8 cellular contexts compared by ENCODE assay signal in genomic region chr12:14365294-14366210, GRCh38. TPM values are rescaled to one million over a fixed set of nuclear protein-coding genes. Genes with fewer than 3 reads are reported as not detected.
DNase-seq lines count a peak whose midpoint lies in the region; ATAC-seq and TF ChIP-seq lines count a peak whose summit lies in the region.

Gene ATF7IP (plus strand): TSS chr12:14365682. CDS start chr12:14423916, 58,234 bp downstream.

- H3K36me3 ChIP-seq in RWPE2 (ENCODE audit: low read depth), result no peaks in the 10 kb centered on the region

- H3K4me3 ChIP-seq in RWPE2 (ENCODE audit: severe bottlenecking) (peak within 1 kb of the TSS; percentile 63), fibroblast of the aortic adventitia (ENCODE audit: low read depth, low read length) (peak within 1 kb of the TSS; percentile 83)

- peaks cover 11% of the 10 kb centered on the region for H3K9me3 Mint-ChIP-seq in nephron
- H3K9me3 Mint-ChIP-seq in stimulated activated naive CD8-positive, alpha-beta T cell treated with anti-CD3 and anti-CD28 coated beads, Interleukin-15, Interleukin-2, amounts not matched to agents 100 ng/mL and 50 ng/mL, for 24 hours, result peaks cover 4% of the 10 kb centered on the region

- DNase-seq in Daoy (ENCODE audit: low read depth) (peak; percentile 95), Kasumi-1 (lab: John Stamatoyannopoulos, UW) (peak; percentile 90), RWPE2 (ENCODE audit: low spot score) (peak; percentile 76), fibroblast of the aortic adventitia (ENCODE audit: low read depth) (peak; percentile 97)
- peak; percentile 98 for DNase-seq in activated effector memory CD4-positive, alpha-beta T cell treated with anti-CD3 and anti-CD28 coated beads, Interleukin-2, amount 50 U/mL, for 16 hours

- peaks cover 7% of the 10 kb centered on the region for H3K4me1 ChIP-seq in RWPE2 (ENCODE audit: insufficient read depth, poor library complexity, severe bottlenecking)

- H3K9me3 ChIP-seq in RWPE2 (ENCODE audit: severe bottlenecking), result no peaks in the 10 kb centered on the region

- H3K27me3 ChIP-seq in RWPE2 (ENCODE audit: insufficient read depth, poor library complexity, severe bottlenecking), result no peaks in the 10 kb centered on the region

- H3K4me1 Mint-ChIP-seq in nephron, result peaks cover 13% of the 10 kb centered on the region
- peaks cover 66% of the 10 kb centered on the region for H3K4me1 Mint-ChIP-seq in stimulated activated naive CD8-positive, alpha-beta T cell treated with anti-CD3 and anti-CD28 coated beads, Interleukin-15, Interleukin-2, amounts not matched to agents 100 ng/mL and 50 ng/mL, for 24 hours (ENCODE audit: low read depth)

- TF ChIP-seq CTCF in RWPE2 (IDR thresholded peaks at IDR 0.05; ENCODE audit: poor library complexity, severe bottlenecking), result peak; percentile 21
- TF ChIP-seq CTCF in fibroblast of the aortic adventitia (IDR thresholded peaks at IDR 0.05; ENCODE audit: insufficient read depth, low read length), result peak; percentile 30
- peak; percentile 13 to 26 (median 17) for TF ChIP-seq CTCF in nephron (IDR thresholded peaks at IDR 0.05; ENCODE audit: unreplicated experiment in 3 of 3)

- peak within 1 kb of the TSS; percentile 84 to 97 (median 90) for H3K4me3 Mint-ChIP-seq in nephron
- peak within 1 kb of the TSS; percentile 84 for H3K4me3 Mint-ChIP-seq in stimulated activated naive CD8-positive, alpha-beta T cell treated with anti-CD3 and anti-CD28 coated beads, Interleukin-15, Interleukin-2, amounts not matched to agents 100 ng/mL and 50 ng/mL, for 24 hours

- H3K27ac Mint-ChIP-seq in nephron, result peak within 1 kb of the TSS; percentile 99 to 100 (median 100)
- H3K27ac Mint-ChIP-seq in stimulated activated naive CD8-positive, alpha-beta T cell treated with anti-CD3 and anti-CD28 coated beads, Interleukin-15, Interleukin-2, amounts not matched to agents 100 ng/mL and 50 ng/mL, for 24 hours, result peak within 1 kb of the TSS; percentile 97

- peaks cover 38% of the 10 kb centered on the region for H3K36me3 Mint-ChIP-seq in nephron (ENCODE audit: low read depth)
- peaks cover 30% of the 10 kb centered on the region for H3K36me3 Mint-ChIP-seq in stimulated activated naive CD8-positive, alpha-beta T cell treated with anti-CD3 and anti-CD28 coated beads, Interleukin-15, Interleukin-2, amounts not matched to agents 100 ng/mL and 50 ng/mL, for 24 hours (ENCODE audit: low read depth)

- ATAC-seq in GM21825 (IDR thresholded peaks at IDR 0.05; ENCODE audit: unreplicated experiment), result peak; percentile 72
- peak; percentile 94 for ATAC-seq in RWPE2 (ENCODE audit: low read depth)

- H3K27ac ChIP-seq in RWPE2 (ENCODE audit: poor library complexity, severe bottlenecking), result peak within 1 kb of the TSS; percentile 83

- H3K27me3 Mint-ChIP-seq in nephron (ENCODE audit: low read depth), result no peaks in the 10 kb centered on the region
- no peaks in the 10 kb centered on the region for H3K27me3 Mint-ChIP-seq in stimulated activated naive CD8-positive, alpha-beta T cell treated with anti-CD3 and anti-CD28 coated beads, Interleukin-15, Interleukin-2, amounts not matched to agents 100 ng/mL and 50 ng/mL, for 24 hours

RNA-seq across cellular contexts. Expression of gene ATF7IP, which starts in this region (rescaled TPM):
- 16.5 and 35.3 TPM in 2 replicates for total RNA-seq in Daoy (2014; rRNA removed; shearing (Covaris generic))
- total RNA-seq in fibroblast of the aortic adventitia (ENCODE audit: low replicate concordance), result 48.1 and 164 TPM in 2 replicates

Comparison
In these comparisons a context has a peak if more than half of its experiments do, and no peak if none do; other contexts are left out.
1. Peak in every context shown above with its lines: DNase-seq, ATAC-seq, H3K4me3 ChIP-seq and H3K27ac ChIP-seq.